In genomic region chr6:116267879-116268588, GRCh38 we compare ENCODE assay signal across 10 cellular contexts.
DNase-seq lines count a peak whose midpoint lies in the region; ATAC-seq lines count a peak whose summit lies in the region.
"Had no signal": no experiment of that assay in that cellular context is flagged by ENCODE, and none has a peak within 500 bp of the region (broad histone marks: within the 10 kb centered on the region; RNA-seq: fewer than 3 reads in every experiment).

No MANE protein-coding gene starts in this region.

- H3K4me2 ChIP-seq in BLaER1 = peak overlapping the region; percentile 22; the same call in 1 of the 2 replicates

- H3K4me3 ChIP-seq in BLaER1 = no peak overlapping the region
- H3K4me3 ChIP-seq: testis had no signal

- H3K27me3 Mint-ChIP-seq in activated naive CD8-positive, alpha-beta T cell = no peaks in the 10 kb centered on the region

- H3K4me1 ChIP-seq in BLaER1 = peaks cover 10% of the 10 kb centered on the region
- H3K4me1 ChIP-seq: testis had no signal

- H3K9me3 Mint-ChIP-seq in activated naive CD8-positive, alpha-beta T cell (ENCODE audit: low read depth) = peaks cover 7% of the 10 kb centered on the region

- no peak overlapping the region for H3K27ac ChIP-seq in BLaER1
- H3K27ac ChIP-seq: testis had no signal

- H3K4me3 Mint-ChIP-seq in activated naive CD8-positive, alpha-beta T cell = no peak overlapping the region

- H3K36me3 ChIP-seq in BLaER1 = peaks cover 32% of the 10 kb centered on the region

- peaks cover 19% of the 10 kb centered on the region for H3K36me3 Mint-ChIP-seq in activated naive CD8-positive, alpha-beta T cell

- peak overlapping the region; percentile 61 for H3K27ac Mint-ChIP-seq in activated naive CD8-positive, alpha-beta T cell

- ATAC-seq in GM18868 (IDR thresholded peaks at IDR 0.05; ENCODE audit: unreplicated experiment) = peak; percentile 28
- ATAC-seq in HG02973 (IDR thresholded peaks at IDR 0.05; ENCODE audit: unreplicated experiment) = peak; percentile 13
- no peak for ATAC-seq in GM21526 (IDR thresholded peaks at IDR 0.05; ENCODE audit: low FRiP score, unreplicated experiment)

- DNase-seq in NCI-H2171 (lab: John Stamatoyannopoulos, UW) (no peak), T-helper 2 cell (no peak), NCI-H2081 treated with DMSO at 0.1 percent for 48 hours (lab: John Stamatoyannopoulos, UW) (no peak)
- DNase-seq: activated naive CD4-positive, alpha-beta T cell treated with Interleukin-2 at 50 U/mL for 16 hours; testis had no signal

- peaks cover 8% of the 10 kb centered on the region for H4K20me1 ChIP-seq in BLaER1

- peaks cover 24% of the 10 kb centered on the region for H3K9me3 ChIP-seq in BLaER1
- H3K9me3 ChIP-seq: testis had no signal

- no peaks in the 10 kb centered on the region for H3K27me3 ChIP-seq in BLaER1
- H3K27me3 ChIP-seq: testis had no signal

- no peak overlapping the region for H3K9ac ChIP-seq in BLaER1

- H3K4me1 Mint-ChIP-seq in activated naive CD8-positive, alpha-beta T cell (ENCODE audit: low read depth) = peaks cover 46% of the 10 kb centered on the region
